ENCODE assay signal across 2 cellular contexts in the genomic region with DNA sequence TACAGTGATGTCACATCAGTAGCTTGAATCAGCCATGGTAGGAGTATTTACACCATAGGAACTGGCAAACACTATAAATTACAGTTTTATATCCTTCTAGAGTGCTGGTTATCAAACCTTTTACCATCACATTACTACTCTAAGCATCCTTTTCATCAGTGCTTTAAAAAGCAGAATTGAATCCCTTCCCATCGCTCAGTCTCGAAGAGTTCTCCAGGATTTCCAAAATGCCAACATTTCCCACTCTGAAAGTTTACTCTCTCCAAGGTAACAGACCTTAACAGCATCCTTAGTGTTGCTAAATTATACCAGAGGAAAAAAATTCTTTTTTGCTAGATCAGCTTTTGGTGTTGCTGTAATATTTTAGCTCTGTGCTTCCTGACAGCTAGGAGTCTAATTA.
A peak's percentile ranks its signal among the peaks of the same experiment; 100 is the strongest.
TF ChIP-seq lines count a peak whose summit lies in the region.

No MANE protein-coding gene starts in this region.

TF ChIP-seq in HepG2, 621 proteins besides CTCF, POLR2A, EP300 and RAD21 (continued from another document and continues in another):
- TF ChIP-seq, protein P1, sequence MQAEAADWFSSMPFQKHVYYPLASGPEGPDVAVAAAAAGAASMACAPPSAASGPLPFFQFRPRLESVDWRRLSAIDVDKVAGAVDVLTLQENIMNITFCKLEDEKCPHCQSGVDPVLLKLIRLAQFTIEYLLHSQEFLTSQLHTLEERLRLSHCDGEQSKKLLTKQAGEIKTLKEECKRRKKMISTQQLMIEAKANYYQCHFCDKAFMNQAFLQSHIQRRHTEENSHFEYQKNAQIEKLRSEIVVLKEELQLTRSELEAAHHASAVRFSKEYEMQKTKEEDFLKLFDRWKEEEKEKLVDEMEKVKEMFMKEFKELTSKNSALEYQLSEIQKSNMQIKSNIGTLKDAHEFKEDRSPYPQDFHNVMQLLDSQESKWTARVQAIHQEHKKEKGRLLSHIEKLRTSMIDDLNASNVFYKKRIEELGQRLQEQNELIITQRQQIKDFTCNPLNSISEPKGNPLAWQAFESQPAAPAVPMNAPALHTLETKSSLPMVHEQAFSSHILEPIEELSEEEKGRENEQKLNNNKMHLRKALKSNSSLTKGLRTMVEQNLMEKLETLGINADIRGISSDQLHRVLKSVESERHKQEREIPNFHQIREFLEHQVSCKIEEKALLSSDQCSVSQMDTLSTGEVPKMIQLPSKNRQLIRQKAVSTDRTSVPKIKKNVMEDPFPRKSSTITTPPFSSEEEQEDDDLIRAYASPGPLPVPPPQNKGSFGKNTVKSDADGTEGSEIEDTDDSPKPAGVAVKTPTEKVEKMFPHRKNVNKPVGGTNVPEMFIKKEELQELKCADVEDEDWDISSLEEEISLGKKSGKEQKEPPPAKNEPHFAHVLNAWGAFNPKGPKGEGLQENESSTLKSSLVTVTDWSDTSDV (CRISPR knock-in tag; IDR thresholded peaks at IDR 0.05), result no peak
- TF ChIP-seq, protein P2, sequence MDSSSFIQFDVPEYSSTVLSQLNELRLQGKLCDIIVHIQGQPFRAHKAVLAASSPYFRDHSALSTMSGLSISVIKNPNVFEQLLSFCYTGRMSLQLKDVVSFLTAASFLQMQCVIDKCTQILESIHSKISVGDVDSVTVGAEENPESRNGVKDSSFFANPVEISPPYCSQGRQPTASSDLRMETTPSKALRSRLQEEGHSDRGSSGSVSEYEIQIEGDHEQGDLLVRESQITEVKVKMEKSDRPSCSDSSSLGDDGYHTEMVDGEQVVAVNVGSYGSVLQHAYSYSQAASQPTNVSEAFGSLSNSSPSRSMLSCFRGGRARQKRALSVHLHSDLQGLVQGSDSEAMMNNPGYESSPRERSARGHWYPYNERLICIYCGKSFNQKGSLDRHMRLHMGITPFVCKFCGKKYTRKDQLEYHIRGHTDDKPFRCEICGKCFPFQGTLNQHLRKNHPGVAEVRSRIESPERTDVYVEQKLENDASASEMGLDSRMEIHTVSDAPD (CRISPR knock-in tag; IDR thresholded peaks at IDR 0.05), result no peak
- TF ChIP-seq, protein P3, sequence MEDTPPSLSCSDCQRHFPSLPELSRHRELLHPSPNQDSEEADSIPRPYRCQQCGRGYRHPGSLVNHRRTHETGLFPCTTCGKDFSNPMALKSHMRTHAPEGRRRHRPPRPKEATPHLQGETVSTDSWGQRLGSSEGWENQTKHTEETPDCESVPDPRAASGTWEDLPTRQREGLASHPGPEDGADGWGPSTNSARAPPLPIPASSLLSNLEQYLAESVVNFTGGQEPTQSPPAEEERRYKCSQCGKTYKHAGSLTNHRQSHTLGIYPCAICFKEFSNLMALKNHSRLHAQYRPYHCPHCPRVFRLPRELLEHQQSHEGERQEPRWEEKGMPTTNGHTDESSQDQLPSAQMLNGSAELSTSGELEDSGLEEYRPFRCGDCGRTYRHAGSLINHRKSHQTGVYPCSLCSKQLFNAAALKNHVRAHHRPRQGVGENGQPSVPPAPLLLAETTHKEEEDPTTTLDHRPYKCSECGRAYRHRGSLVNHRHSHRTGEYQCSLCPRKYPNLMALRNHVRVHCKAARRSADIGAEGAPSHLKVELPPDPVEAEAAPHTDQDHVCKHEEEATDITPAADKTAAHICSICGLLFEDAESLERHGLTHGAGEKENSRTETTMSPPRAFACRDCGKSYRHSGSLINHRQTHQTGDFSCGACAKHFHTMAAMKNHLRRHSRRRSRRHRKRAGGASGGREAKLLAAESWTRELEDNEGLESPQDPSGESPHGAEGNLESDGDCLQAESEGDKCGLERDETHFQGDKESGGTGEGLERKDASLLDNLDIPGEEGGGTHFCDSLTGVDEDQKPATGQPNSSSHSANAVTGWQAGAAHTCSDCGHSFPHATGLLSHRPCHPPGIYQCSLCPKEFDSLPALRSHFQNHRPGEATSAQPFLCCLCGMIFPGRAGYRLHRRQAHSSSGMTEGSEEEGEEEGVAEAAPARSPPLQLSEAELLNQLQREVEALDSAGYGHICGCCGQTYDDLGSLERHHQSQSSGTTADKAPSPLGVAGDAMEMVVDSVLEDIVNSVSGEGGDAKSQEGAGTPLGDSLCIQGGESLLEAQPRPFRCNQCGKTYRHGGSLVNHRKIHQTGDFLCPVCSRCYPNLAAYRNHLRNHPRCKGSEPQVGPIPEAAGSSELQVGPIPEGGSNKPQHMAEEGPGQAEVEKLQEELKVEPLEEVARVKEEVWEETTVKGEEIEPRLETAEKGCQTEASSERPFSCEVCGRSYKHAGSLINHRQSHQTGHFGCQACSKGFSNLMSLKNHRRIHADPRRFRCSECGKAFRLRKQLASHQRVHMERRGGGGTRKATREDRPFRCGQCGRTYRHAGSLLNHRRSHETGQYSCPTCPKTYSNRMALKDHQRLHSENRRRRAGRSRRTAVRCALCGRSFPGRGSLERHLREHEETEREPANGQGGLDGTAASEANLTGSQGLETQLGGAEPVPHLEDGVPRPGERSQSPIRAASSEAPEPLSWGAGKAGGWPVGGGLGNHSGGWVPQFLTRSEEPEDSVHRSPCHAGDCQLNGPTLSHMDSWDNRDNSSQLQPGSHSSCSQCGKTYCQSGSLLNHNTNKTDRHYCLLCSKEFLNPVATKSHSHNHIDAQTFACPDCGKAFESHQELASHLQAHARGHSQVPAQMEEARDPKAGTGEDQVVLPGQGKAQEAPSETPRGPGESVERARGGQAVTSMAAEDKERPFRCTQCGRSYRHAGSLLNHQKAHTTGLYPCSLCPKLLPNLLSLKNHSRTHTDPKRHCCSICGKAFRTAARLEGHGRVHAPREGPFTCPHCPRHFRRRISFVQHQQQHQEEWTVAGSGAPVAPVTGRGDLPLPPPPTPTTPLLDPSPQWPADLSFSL (CRISPR knock-in tag; IDR thresholded peaks at IDR 0.05), result no peak
- TF ChIP-seq MAFK (conservative IDR thresholded peaks at IDR 0.05 in 1 of 2, IDR thresholded peaks at IDR 0.05 in 1 of 2; ENCODE audit: low read length in 2 of 2) (0 out of 4 replicates have a peak, but pooled peaks of 1 of the 2 experiments have one; percentile 26), FOXA3 (CRISPR knock-in tag; IDR thresholded peaks at IDR 0.05) (no peak), NFE2L1 (CRISPR knock-in tag; IDR thresholded peaks at IDR 0.05; ENCODE audit: borderline replicate concordance) (no peak), ZNF326 (CRISPR knock-in tag; IDR thresholded peaks at IDR 0.05; ENCODE audit: borderline replicate concordance) (no peak), MAFF (IDR thresholded peaks at IDR 0.05; ENCODE audit: low read depth, low read length) (no peak)
- TF ChIP-seq, protein P4, sequence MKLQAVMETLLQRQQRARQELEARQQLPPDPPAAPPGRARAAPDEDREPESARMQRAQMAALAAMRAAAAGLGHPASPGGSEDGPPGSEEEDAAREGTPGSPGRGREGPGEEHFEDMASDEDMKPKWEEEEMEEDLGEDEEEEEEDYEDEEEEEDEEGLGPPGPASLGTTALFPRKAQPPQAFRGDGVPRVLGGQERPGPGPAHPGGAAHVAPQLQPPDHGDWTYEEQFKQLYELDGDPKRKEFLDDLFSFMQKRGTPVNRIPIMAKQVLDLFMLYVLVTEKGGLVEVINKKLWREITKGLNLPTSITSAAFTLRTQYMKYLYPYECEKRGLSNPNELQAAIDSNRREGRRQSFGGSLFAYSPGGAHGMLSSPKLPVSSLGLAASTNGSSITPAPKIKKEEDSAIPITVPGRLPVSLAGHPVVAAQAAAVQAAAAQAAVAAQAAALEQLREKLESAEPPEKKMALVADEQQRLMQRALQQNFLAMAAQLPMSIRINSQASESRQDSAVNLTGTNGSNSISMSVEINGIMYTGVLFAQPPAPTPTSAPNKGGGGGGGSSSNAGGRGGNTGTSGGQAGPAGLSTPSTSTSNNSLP (IDR thresholded peaks at IDR 0.05; ENCODE audit: low read depth, low read length), result no peak

TF ChIP-seq in WTC11, 78 proteins besides CTCF, POLR2A, EP300 and RAD21 (continued from another document):
- TF ChIP-seq, protein P5, sequence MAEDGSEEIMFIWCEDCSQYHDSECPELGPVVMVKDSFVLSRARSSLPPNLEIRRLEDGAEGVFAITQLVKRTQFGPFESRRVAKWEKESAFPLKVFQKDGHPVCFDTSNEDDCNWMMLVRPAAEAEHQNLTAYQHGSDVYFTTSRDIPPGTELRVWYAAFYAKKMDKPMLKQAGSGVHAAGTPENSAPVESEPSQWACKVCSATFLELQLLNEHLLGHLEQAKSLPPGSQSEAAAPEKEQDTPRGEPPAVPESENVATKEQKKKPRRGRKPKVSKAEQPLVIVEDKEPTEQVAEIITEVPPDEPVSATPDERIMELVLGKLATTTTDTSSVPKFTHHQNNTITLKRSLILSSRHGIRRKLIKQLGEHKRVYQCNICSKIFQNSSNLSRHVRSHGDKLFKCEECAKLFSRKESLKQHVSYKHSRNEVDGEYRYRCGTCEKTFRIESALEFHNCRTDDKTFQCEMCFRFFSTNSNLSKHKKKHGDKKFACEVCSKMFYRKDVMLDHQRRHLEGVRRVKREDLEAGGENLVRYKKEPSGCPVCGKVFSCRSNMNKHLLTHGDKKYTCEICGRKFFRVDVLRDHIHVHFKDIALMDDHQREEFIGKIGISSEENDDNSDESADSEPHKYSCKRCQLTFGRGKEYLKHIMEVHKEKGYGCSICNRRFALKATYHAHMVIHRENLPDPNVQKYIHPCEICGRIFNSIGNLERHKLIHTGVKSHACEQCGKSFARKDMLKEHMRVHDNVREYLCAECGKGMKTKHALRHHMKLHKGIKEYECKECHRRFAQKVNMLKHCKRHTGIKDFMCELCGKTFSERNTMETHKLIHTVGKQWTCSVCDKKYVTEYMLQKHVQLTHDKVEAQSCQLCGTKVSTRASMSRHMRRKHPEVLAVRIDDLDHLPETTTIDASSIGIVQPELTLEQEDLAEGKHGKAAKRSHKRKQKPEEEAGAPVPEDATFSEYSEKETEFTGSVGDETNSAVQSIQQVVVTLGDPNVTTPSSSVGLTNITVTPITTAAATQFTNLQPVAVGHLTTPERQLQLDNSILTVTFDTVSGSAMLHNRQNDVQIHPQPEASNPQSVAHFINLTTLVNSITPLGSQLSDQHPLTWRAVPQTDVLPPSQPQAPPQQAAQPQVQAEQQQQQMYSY (CRISPR knock-in tag; IDR thresholded peaks at IDR 0.05), result peak; percentile 81
TF ChIP-seq in WTC11: peak in this region for 1.
